1 cellular context compared by ENCODE assay signal in genomic region chr20:14956026-14956425, GRCh38.
TF ChIP-seq lines count a peak whose summit lies in the region.

No MANE protein-coding gene starts in this region.

TF ChIP-seq in GM23338, 12 proteins besides CTCF, POLR2A, EP300 and RAD21 (continued from another document):
- no peak for TF ChIP-seq ZNF462 (CRISPR knock-in tag; IDR thresholded peaks at IDR 0.05)
- TF ChIP-seq NANOG (IDR thresholded peaks at IDR 0.05; ENCODE audit: borderline replicate concordance), result no peak
- TF ChIP-seq ETS1 (IDR thresholded peaks at IDR 0.05), result no peak
- TF ChIP-seq CREB1 (CRISPR knock-in tag; IDR thresholded peaks at IDR 0.05; ENCODE audit: low read depth), result no peak
- no peak for TF ChIP-seq POLR2AphosphoS5 (IDR thresholded peaks at IDR 0.05; ENCODE audit: low read depth)
- TF ChIP-seq EZH2phosphoT487 (IDR thresholded peaks at IDR 0.05; ENCODE audit: unreplicated experiment), result no peak
